Comparison of ENCODE assay signal across 15 cellular contexts in the genomic region with DNA sequence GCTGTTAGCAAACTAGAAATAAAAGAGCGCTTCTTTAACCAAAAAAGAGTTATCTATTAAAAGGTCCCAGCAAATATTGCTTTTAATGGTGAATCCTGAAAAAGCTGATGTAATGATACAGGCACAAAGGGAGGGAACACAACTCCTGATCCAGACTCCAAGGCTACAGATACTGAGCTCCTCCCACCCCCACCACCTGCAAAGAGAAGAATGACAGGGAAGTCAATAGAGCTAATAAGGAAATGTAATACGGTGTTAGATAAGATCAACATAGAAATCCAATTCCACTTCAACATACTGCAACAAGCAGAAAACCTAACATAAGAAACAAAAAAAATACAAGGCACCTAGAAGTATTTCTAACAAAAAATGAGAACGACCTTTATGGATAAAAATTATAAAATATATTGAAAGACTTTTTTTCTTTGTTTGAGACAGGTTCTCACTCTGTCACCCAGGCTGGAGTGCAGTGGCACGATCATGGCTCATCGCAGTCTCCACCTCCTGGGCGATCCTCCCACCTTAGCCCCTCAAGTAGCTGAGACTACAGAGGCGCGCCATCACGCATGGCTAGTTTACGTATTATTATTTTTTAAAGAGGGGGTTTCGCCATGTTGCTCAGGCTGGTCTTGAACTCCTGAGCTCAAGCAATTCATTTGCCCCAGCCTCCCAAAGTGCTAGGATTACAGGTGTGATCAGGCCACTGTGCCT.
DNase-seq lines count a peak whose midpoint lies in the region; ATAC-seq and TF ChIP-seq lines count a peak whose summit lies in the region.
"Had no signal": no experiment of that assay in that cellular context is flagged by ENCODE, and none has a peak within 500 bp of the region (broad histone marks: within the 10 kb centered on the region; RNA-seq: fewer than 3 reads in every experiment).

No MANE protein-coding gene starts in this region.

- ATAC-seq in CD4-positive, CD25-positive, alpha-beta regulatory T cell (ENCODE audit: low read depth in 2 of 2), result no peak
- peak; percentile 91 for ATAC-seq in left colon
- ATAC-seq in HG02588 (IDR thresholded peaks at IDR 0.05; ENCODE audit: unreplicated experiment), result no peak
- no peak for ATAC-seq in activated CD8-positive, alpha-beta T cell treated with anti-CD3 and anti-CD28 coated beads for 36 hours
- ATAC-seq: activated CD8-positive, alpha-beta memory T cell treated with anti-CD3 and anti-CD28 coated beads, Interleukin-2, amount 10 ng/mL, durations not matched to agents 7 days and 5 days; left lung had no signal

- no peaks in the 10 kb centered on the region for H3K9me3 ChIP-seq in CD4-positive, CD25-positive, alpha-beta regulatory T cell (ENCODE audit: control insufficient read depth in 2 of 2, low read length in 2 of 2)
- H3K9me3 ChIP-seq: left lung, thoracic aorta had no signal

- no peak overlapping the region for H3K4me3 Mint-ChIP-seq in CD4-positive, CD25-positive, alpha-beta regulatory T cell
- no peak overlapping the region for H3K4me3 Mint-ChIP-seq in HFFc6
- H3K4me3 Mint-ChIP-seq in activated CD8-positive, alpha-beta T cell treated with anti-CD3 and anti-CD28 coated beads for 36 hours, result no peak overlapping the region
- H3K4me3 Mint-ChIP-seq: activated CD8-positive, alpha-beta memory T cell treated with anti-CD3 and anti-CD28 coated beads, Interleukin-2, amount 10 ng/mL, durations not matched to agents 7 days and 5 days had no signal

- H3K9me3 Mint-ChIP-seq in CD4-positive, CD25-positive, alpha-beta regulatory T cell, result no peaks in the 10 kb centered on the region
- no peaks in the 10 kb centered on the region for H3K9me3 Mint-ChIP-seq in HFFc6
- H3K9me3 Mint-ChIP-seq in activated CD8-positive, alpha-beta T cell treated with anti-CD3 and anti-CD28 coated beads for 36 hours, result no peaks in the 10 kb centered on the region

- H3K27me3 ChIP-seq in CD4-positive, CD25-positive, alpha-beta regulatory T cell (ENCODE audit: control insufficient read depth, insufficient read depth, low read length), result no peaks in the 10 kb centered on the region
- no peaks in the 10 kb centered on the region for H3K27me3 ChIP-seq in H7 (ENCODE audit: control insufficient read depth, insufficient read depth, low read length)
- H3K27me3 ChIP-seq: left lung had no signal

- intact Hi-C loops in left colon (cut with DNase I, micrococcal nuclease), result no loop called here
- intact Hi-C loops in activated CD8-positive, alpha-beta T cell treated with anti-CD3 and anti-CD28 coated beads for 36 hours (cut with micrococcal nuclease), result no loop called here

- CTCF ChIA-PET in activated CD8-positive, alpha-beta T cell treated with anti-CD3 and anti-CD28 coated beads for 36 hours (lab: Charles Lee), result interaction anchor here (1.3 to 1.8 kb wide), 2 partner anchors 43 to 64 kb away, joined by 5 to 6 read pairs; no protein-coding TSS in a partner anchor

- peaks cover 2% of the 10 kb centered on the region for H3K36me3 ChIP-seq in CD4-positive, CD25-positive, alpha-beta regulatory T cell (ENCODE audit: control insufficient read depth, insufficient read depth, low read length)
- no peaks in the 10 kb centered on the region for H3K36me3 ChIP-seq in H7 (replicated peaks; ENCODE audit: control insufficient read depth, insufficient read depth, low read length)
- H3K36me3 ChIP-seq: thoracic aorta had no signal

- H3K4me3 ChIP-seq in CD4-positive, CD25-positive, alpha-beta regulatory T cell (ENCODE audit: low read depth, low read length), result no peak overlapping the region
- H3K4me3 ChIP-seq in H7 (ENCODE audit: insufficient read depth, low read depth, low read length), result no peak overlapping the region
- H3K4me3 ChIP-seq: left lung, skin epidermis, thoracic aorta had no signal

- H3K27ac ChIP-seq in CD4-positive, CD25-positive, alpha-beta regulatory T cell (ENCODE audit: insufficient read depth, low read length, poor library complexity, severe bottlenecking), result no peak overlapping the region
- H3K27ac ChIP-seq: left lung, skin epidermis, thoracic aorta had no signal

- peaks cover 21 to 80% (median 45%) of the 10 kb centered on the region in 4 donors for H3K4me1 Mint-ChIP-seq in CD4-positive, CD25-positive, alpha-beta regulatory T cell
- H3K4me1 Mint-ChIP-seq in HFFc6 (ENCODE audit: low read depth), result no peaks in the 10 kb centered on the region; the same call in 1 of the 2 replicates
- peaks cover 36% of the 10 kb centered on the region for H3K4me1 Mint-ChIP-seq in activated CD8-positive, alpha-beta T cell treated with anti-CD3 and anti-CD28 coated beads for 36 hours (ENCODE audit: low read depth)

- H3K27me3 Mint-ChIP-seq in CD4-positive, CD25-positive, alpha-beta regulatory T cell, result no peaks in the 10 kb centered on the region
- no peaks in the 10 kb centered on the region for H3K27me3 Mint-ChIP-seq in HFFc6 (ENCODE audit: insufficient read depth)
- no peaks in the 10 kb centered on the region for H3K27me3 Mint-ChIP-seq in activated CD8-positive, alpha-beta T cell treated with anti-CD3 and anti-CD28 coated beads for 36 hours
- H3K27me3 Mint-ChIP-seq: activated CD8-positive, alpha-beta memory T cell treated with anti-CD3 and anti-CD28 coated beads, Interleukin-2, amount 10 ng/mL, durations not matched to agents 7 days and 5 days had no signal

- H3K27ac Mint-ChIP-seq in CD4-positive, CD25-positive, alpha-beta regulatory T cell, result peak overlapping the region in 2 of 3 donors; percentile 9 to 32
- H3K27ac Mint-ChIP-seq in HFFc6, result no peak overlapping the region
- no peak overlapping the region for H3K27ac Mint-ChIP-seq in activated CD8-positive, alpha-beta T cell treated with anti-CD3 and anti-CD28 coated beads for 36 hours
- H3K27ac Mint-ChIP-seq: activated CD8-positive, alpha-beta memory T cell treated with anti-CD3 and anti-CD28 coated beads, Interleukin-2, amount 10 ng/mL, durations not matched to agents 7 days and 5 days had no signal

- TF ChIP-seq CTCF in HFFc6 (IDR thresholded peaks at IDR 0.05), result no peak
- TF ChIP-seq CTCF in activated CD8-positive, alpha-beta T cell treated with anti-CD3 and anti-CD28 coated beads for 36 hours (IDR thresholded peaks at IDR 0.05), result no peak

- DNase-seq in CD4-positive, CD25-positive, alpha-beta regulatory T cell, result no peak
- DNase-seq in H7, result peak; percentile 71
- DNase-seq in NCI-H2196 (lab: John Stamatoyannopoulos, UW; ENCODE audit: unreplicated experiment), result peak; percentile 69
- peak in 1 of 2 donors; percentile 38 for DNase-seq in left colon
- DNase-seq in epidermal melanocyte (ENCODE audit: insufficient read length, low spot score), result no peak
- no peak for DNase-seq in HFFc6
- no peak for DNase-seq in activated CD8-positive, alpha-beta T cell treated with anti-CD3 and anti-CD28 coated beads for 36 hours
- DNase-seq: activated CD8-positive, alpha-beta memory T cell treated with anti-CD3 and anti-CD28 coated beads, Interleukin-2, amount 10 ng/mL, durations not matched to agents 7 days and 5 days; activated gamma-delta T cell; left lung; NCI-H524; T-helper 1 cell had no signal

- H3K36me3 Mint-ChIP-seq in CD4-positive, CD25-positive, alpha-beta regulatory T cell, result peaks cover 10% of the 10 kb centered on the region
- no peaks in the 10 kb centered on the region for H3K36me3 Mint-ChIP-seq in HFFc6 (ENCODE audit: low read depth)
- H3K36me3 Mint-ChIP-seq in activated CD8-positive, alpha-beta T cell treated with anti-CD3 and anti-CD28 coated beads for 36 hours (ENCODE audit: low read depth), result no peaks in the 10 kb centered on the region
- H3K36me3 Mint-ChIP-seq: activated CD8-positive, alpha-beta memory T cell treated with anti-CD3 and anti-CD28 coated beads, Interleukin-2, amount 10 ng/mL, durations not matched to agents 7 days and 5 days had no signal

- peaks cover 19% of the 10 kb centered on the region for H3K4me1 ChIP-seq in CD4-positive, CD25-positive, alpha-beta regulatory T cell (ENCODE audit: control insufficient read depth, insufficient read depth, low read length, poor library complexity, severe bottlenecking)

- POLR2A ChIA-PET in activated CD8-positive, alpha-beta T cell treated with anti-CD3 and anti-CD28 coated beads for 36 hours (lab: Charles Lee), result no interaction called here

Comparison
In these comparisons a context has a peak if more than half of its experiments do, and no peak if none do; other contexts are left out.
1. DNase-seq: peak in H7 (single experiment) and NCI-H2196 (single experiment); none in CD4-positive, CD25-positive, alpha-beta regulatory T cell (0 of 3), epidermal melanocyte (single experiment), HFFc6 (single experiment) and activated CD8-positive, alpha-beta T cell treated with anti-CD3 and anti-CD28 coated beads for 36 hours (single experiment).
2. H3K27ac Mint-ChIP-seq: peak in CD4-positive, CD25-positive, alpha-beta regulatory T cell (2 of 3); none in HFFc6 (single experiment) and activated CD8-positive, alpha-beta T cell treated with anti-CD3 and anti-CD28 coated beads for 36 hours (single experiment).